ENCODE assay signal across 18 cellular contexts in the genomic region with DNA sequence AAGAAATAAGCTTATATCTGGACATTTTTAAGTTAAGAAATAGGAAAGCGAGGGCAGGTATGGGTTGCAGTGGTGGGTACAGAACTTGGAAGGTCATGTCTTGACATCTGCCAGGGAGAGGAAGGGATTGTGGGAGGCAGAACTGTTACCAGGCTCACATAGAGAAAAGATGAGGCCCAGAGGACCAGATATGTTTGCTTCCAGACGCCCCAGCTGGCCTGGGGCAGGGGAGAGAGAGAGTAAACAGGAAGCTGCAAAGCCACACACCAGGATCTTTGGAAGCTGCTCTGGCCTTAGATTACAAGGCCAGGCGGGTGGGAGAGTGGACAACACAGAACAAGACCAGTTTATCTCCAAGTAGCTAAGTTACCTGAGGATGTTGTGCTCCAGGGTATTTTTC.
DNase-seq lines count a peak whose midpoint lies in the region; ATAC-seq and TF ChIP-seq lines count a peak whose summit lies in the region.
"Had no signal": no experiment of that assay in that cellular context is flagged by ENCODE, and none has a peak within 500 bp of the region (broad histone marks: within the 10 kb centered on the region; RNA-seq: fewer than 3 reads in every experiment).

No MANE protein-coding gene starts in this region.

- H3K9me3 ChIP-seq in osteoblast (ENCODE audit: low read depth, low read length): no peaks in the 10 kb centered on the region
- H3K9me3 ChIP-seq: Caco-2 had no signal

- no peak overlapping the region for H3K56ac ChIP-seq in mesendoderm (ENCODE audit: low read length)

- peak; percentile 46 for DNase-seq in NCI-H748 (lab: John Stamatoyannopoulos, UW; ENCODE audit: unreplicated experiment)
- DNase-seq in NCI-H748 treated with DMSO at 0.1 percent for 48 hours (lab: John Stamatoyannopoulos, UW): no peak
- peak; percentile 42 for DNase-seq in NCI-H510A (lab: John Stamatoyannopoulos, UW)
- peak; percentile 83 to 92 for DNase-seq in SHP77 (lab: John Stamatoyannopoulos, UW)
- peak; percentile 51 for DNase-seq in osteoblast (ENCODE audit: insufficient read length, low spot score, missing footprints)
- no peak for DNase-seq in Ammon's horn (ENCODE audit: low spot score)
- DNase-seq in mesendoderm: no peak
- DNase-seq: 8988T; C1 segment of cervical spinal cord; Caco-2; CD4-positive, CD25-positive, alpha-beta regulatory T cell; CD8-positive, alpha-beta memory T cell; DMS79 treated with DMSO at 0.1 percent for 48 hours; H9; IMR-90 had no signal

- no peaks in the 10 kb centered on the region for H3K79me1 ChIP-seq in mesendoderm (ENCODE audit: low read length)

- no peak overlapping the region for H3K4me3 ChIP-seq in osteoblast (ENCODE audit: insufficient read depth, low read length)
- no peak overlapping the region for H3K4me3 ChIP-seq in mesendoderm (ENCODE audit: low read length)
- H3K4me3 ChIP-seq: GM12878, K562 had no signal

- WGBS in mesendoderm (ENCODE audit: extremely low coverage, insufficient coverage, low lambda C conversion rate): no CpG with 5 or more reads among the region's 3 CpGs

- TF ChIP-seq CTCF in osteoblast (IDR thresholded peaks at IDR 0.05; ENCODE audit: extremely low read depth, low read depth, low read length): no peak

- no peak overlapping the region for H2AK5ac ChIP-seq in mesendoderm (ENCODE audit: low read length)

- H3K27me3 ChIP-seq in osteoblast (ENCODE audit: insufficient read depth, low read length): no peaks in the 10 kb centered on the region
- H3K27me3 ChIP-seq in mesendoderm (ENCODE audit: insufficient read depth, low read length, poor library complexity): no peaks in the 10 kb centered on the region

- no peak overlapping the region for H2BK120ac ChIP-seq in mesendoderm (ENCODE audit: low read depth, low read length)

- H3K27ac ChIP-seq in osteoblast (ENCODE audit: low read depth, low read length) (no peak overlapping the region), mesendoderm (ENCODE audit: low read depth, low read length) (no peak overlapping the region)

- no peak overlapping the region for H2BK15ac ChIP-seq in mesendoderm (replicated peaks; ENCODE audit: low read depth)

- H3K9ac ChIP-seq in mesendoderm (ENCODE audit: low read length): no peak overlapping the region

- H3K36me3 ChIP-seq in osteoblast (ENCODE audit: insufficient read depth, low read length) (no peaks in the 10 kb centered on the region), mesendoderm (ENCODE audit: control insufficient read depth, insufficient read depth, low read length) (no peaks in the 10 kb centered on the region)

- no peaks in the 10 kb centered on the region for H3K4me1 ChIP-seq in osteoblast (ENCODE audit: insufficient read depth, low read length)
- peaks cover 6% of the 10 kb centered on the region for H3K4me1 ChIP-seq in mesendoderm (ENCODE audit: control insufficient read depth, low read depth, low read length)
- H3K4me1 ChIP-seq: Caco-2 had no signal

- no peaks in the 10 kb centered on the region for H4K20me1 ChIP-seq in osteoblast (ENCODE audit: insufficient read depth, low read length)

- no peak overlapping the region for H2BK5ac ChIP-seq in mesendoderm (ENCODE audit: low read length)

- no peak overlapping the region for H4K5ac ChIP-seq in mesendoderm (ENCODE audit: low read length)

- H3K18ac ChIP-seq in mesendoderm (ENCODE audit: low read length): no peak overlapping the region

- H3K4me2 ChIP-seq in osteoblast (ENCODE audit: insufficient read depth, low read length): no peak overlapping the region
- no peak overlapping the region for H3K4me2 ChIP-seq in mesendoderm (ENCODE audit: low read length)

- ATAC-seq in GM18907 (IDR thresholded peaks at IDR 0.05; ENCODE audit: unreplicated experiment): no peak
- ATAC-seq: GM12878, K562 had no signal

- no peaks in the 10 kb centered on the region for H3K79me2 ChIP-seq in osteoblast (ENCODE audit: insufficient read depth, low read length)
- no peaks in the 10 kb centered on the region for H3K79me2 ChIP-seq in mesendoderm (ENCODE audit: control insufficient read depth, insufficient read depth, low read length)

- H3K4ac ChIP-seq in mesendoderm (ENCODE audit: low read depth, low read length): no peak overlapping the region

- no peak overlapping the region for H4K8ac ChIP-seq in mesendoderm (ENCODE audit: low read depth, low read length)

- H3K23ac ChIP-seq in mesendoderm (ENCODE audit: low read length): no peak overlapping the region

- no peak overlapping the region for H2AFZ ChIP-seq in osteoblast (ENCODE audit: low read length)

Comparison
In these comparisons a context has a peak if more than half of its experiments do, and no peak if none do; other contexts are left out.
1. DNase-seq: peak in NCI-H748 (single experiment), NCI-H510A (single experiment), SHP77 (2 of 2) and osteoblast (single experiment); none in NCI-H748 treated with DMSO at 0.1 percent for 48 hours (single experiment), Ammon's horn (single experiment) and mesendoderm (single experiment).